ENCODE assay signal across 8 cellular contexts in the genomic region with DNA sequence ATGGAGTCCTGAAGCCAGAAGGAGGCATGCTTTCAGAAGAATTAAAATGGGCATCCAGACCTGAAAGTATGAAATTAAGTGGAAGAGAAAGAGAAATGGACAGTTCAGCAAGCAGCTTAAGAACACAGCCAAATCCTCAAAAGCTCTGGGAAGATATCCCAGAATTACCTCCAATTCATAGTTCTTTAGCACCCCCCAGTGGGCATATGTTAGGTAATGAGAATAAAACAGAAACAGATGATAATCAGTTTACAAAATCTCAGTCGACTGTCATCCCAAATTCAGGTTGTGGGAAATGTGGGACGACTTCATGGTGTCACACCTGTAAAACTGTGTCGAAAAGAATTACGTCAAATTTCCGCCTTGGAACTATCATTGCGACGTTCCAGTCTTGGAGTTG. TPM values are rescaled to one million over a fixed set of nuclear protein-coding genes. Genes with fewer than 3 reads are reported as not detected.
A peak's percentile ranks its signal among the peaks of the same experiment; 100 is the strongest.
DNase-seq lines count a peak whose midpoint lies in the region; ATAC-seq and TF ChIP-seq lines count a peak whose summit lies in the region.
"Not testable (repeated sequence)": the region's sequence is repeated elsewhere in the genome, so short reads cannot be mapped to it uniquely, and the experiment has no call there.

No MANE protein-coding gene starts in this region.

- not testable (repeated sequence) for TF ChIP-seq EP300 in esophagus muscularis mucosa (IDR thresholded peaks at IDR 0.05)

- not testable (repeated sequence) for H2AFZ ChIP-seq in HCT116 (ENCODE audit: low read depth, low read length, poor library complexity, severe bottlenecking); PC-9; hepatocyte

- ATAC-seq in HCT116 (peak; percentile 84), body of pancreas (peak; percentile 59), gastrocnemius medialis (peak; percentile 54 to 82)

- 4 to 5% methylated on average over 7 of the region's 7 CpGs for WGBS in body of pancreas, 2 donors
- WGBS in esophagus muscularis mucosa = 22% methylated on average over 7 of the region's 7 CpGs
- 10% methylated on average over 7 of the region's 7 CpGs for WGBS in hepatocyte (ENCODE audit: low lambda C conversion rate, missing lambda C conversion rate)

- not testable (repeated sequence) for TF ChIP-seq POLR2A in HCT116 (IDR thresholded peaks at IDR 0.05; ENCODE audit: borderline replicate concordance, extremely low read depth, insufficient read depth, insufficient read length); body of pancreas (IDR thresholded peaks at IDR 0.05); esophagus muscularis mucosa (IDR thresholded peaks at IDR 0.05; ENCODE audit: low read depth); gastrocnemius medialis (IDR thresholded peaks at IDR 0.05)

- intact Hi-C loops in CD14-positive monocyte (cut with micrococcal nuclease) = loop anchor here in 1 of 2 donors (10.0 kb wide), 1 partner anchor 71 kb away; no protein-coding TSS in a partner anchor
- intact Hi-C loops in HCT116 (cut with micrococcal nuclease) = loop anchor here (2.0 to 10.0 kb wide), 3 partner anchors 87 to 1391 kb away; no protein-coding TSS in a partner anchor
- intact Hi-C loops in PC-9 (cut with micrococcal nuclease; ENCODE audit: unreplicated experiment) = loop anchor here (2.0 to 5.0 kb wide), 2 partner anchors 87 to 1389 kb away; no protein-coding TSS in a partner anchor
- intact Hi-C loops in body of pancreas (cut with DNase I) = not testable (repeated sequence)
- intact Hi-C loops in esophagus muscularis mucosa (cut with DNase I) = loop anchor here (5.0 to 10.0 kb wide), 2 partner anchors 89 to 1391 kb away; no protein-coding TSS in a partner anchor
- intact Hi-C loops in gastrocnemius medialis (cut with DNase I; ENCODE audit: low total_unique reads) = loop anchor here (5.0 kb wide), 1 partner anchor 89 kb away; no protein-coding TSS in a partner anchor

- not testable (repeated sequence) for H4K20me1 ChIP-seq in HCT116 (ENCODE audit: insufficient read depth); PC-9 (ENCODE audit: insufficient read depth); hepatocyte (ENCODE audit: insufficient read depth, poor library complexity, severe bottlenecking)

- in situ Hi-C loops in gastrocnemius medialis (cut with MboI; ENCODE audit: low sequenced_read_pairs in 4 of 4) = loop anchor here in 2 of 4 donors (10.0 to 25.0 kb wide), 3 partner anchors 81 to 1399 kb away; no protein-coding TSS in a partner anchor

- H3K27me3 ChIP-seq in HCT116 (ENCODE audit: insufficient read depth, low read length); PC-9 (ENCODE audit: insufficient read depth, low read depth); body of pancreas; esophagus muscularis mucosa; hepatocyte; gastrocnemius medialis: not testable (repeated sequence)

- peak; percentile 62 for TF ChIP-seq CTCF in CD14-positive monocyte (IDR thresholded peaks at IDR 0.05)
- peak in 2 of 3 experiments; percentile 16 to 28; a peak in 2 of 6 replicates for TF ChIP-seq CTCF in HCT116 (IDR thresholded peaks at IDR 0.05 in 2 of 3, conservative IDR thresholded peaks at IDR 0.05 in 1 of 3; ENCODE audit: borderline replicate concordance in 1 of 3, insufficient read depth in 1 of 3, low read depth in 2 of 3, low read length in 2 of 3)
- peak; percentile 53 for TF ChIP-seq CTCF in PC-9 (conservative IDR thresholded peaks at IDR 0.05)
- peak in 4 of 7 experiments; percentile 7 to 27 (median 16) for TF ChIP-seq CTCF in body of pancreas (IDR thresholded peaks at IDR 0.05)
- TF ChIP-seq CTCF in esophagus muscularis mucosa (IDR thresholded peaks at IDR 0.05) = peak in 2 of 3 experiments; percentile 9 to 19
- peak; percentile 23 for TF ChIP-seq CTCF in hepatocyte (IDR thresholded peaks at IDR 0.05; ENCODE audit: poor library complexity)
- TF ChIP-seq CTCF in gastrocnemius medialis (IDR thresholded peaks at IDR 0.05 in 4 of 5, conservative IDR thresholded peaks at IDR 0.05 in 1 of 5) = peak in 1 of 5 experiments; percentile 8

- not testable (repeated sequence) for H3K9ac ChIP-seq in HCT116 (ENCODE audit: low read length)

- not testable (repeated sequence) for H3F3A ChIP-seq in PC-9 (ENCODE audit: insufficient read depth, low read depth)

- H3K9me3 ChIP-seq in HCT116 (ENCODE audit: control insufficient read depth in 1 of 2, insufficient read depth in 1 of 2, low read depth in 1 of 2, low read length in 2 of 2); PC-9 (ENCODE audit: insufficient read depth, low read depth); body of pancreas; esophagus muscularis mucosa; hepatocyte (ENCODE audit: low read depth); gastrocnemius medialis: not testable (repeated sequence)

- H3K4me1 ChIP-seq in HCT116 (ENCODE audit: control insufficient read depth in 1 of 2, insufficient read depth in 2 of 2, low read length in 2 of 2); PC-9 (replicated peaks; ENCODE audit: insufficient read depth); body of pancreas; esophagus muscularis mucosa; hepatocyte (ENCODE audit: insufficient read depth); gastrocnemius medialis: not testable (repeated sequence)

- not testable (repeated sequence) for H3K36me3 Mint-ChIP-seq in CD14-positive monocyte

- H3K9me2 ChIP-seq in HCT116 (ENCODE audit: insufficient read depth); PC-9 (ENCODE audit: insufficient read depth); hepatocyte (replicated peaks; ENCODE audit: insufficient read depth): not testable (repeated sequence)

- DNase-seq in CD14-positive monocyte (ENCODE audit: low spot score); HCT116 (ENCODE audit: low read depth, low spot score); PC-9; body of pancreas; esophagus muscularis mucosa (ENCODE audit: extremely low spot score); hepatocyte (ENCODE audit: low spot score); gastrocnemius medialis: not testable (repeated sequence)
- peak; percentile 3 for DNase-seq in midbrain (lab: John Stamatoyannopoulos, UW)

- not testable (repeated sequence) for H3K4me3 ChIP-seq in HCT116 (replicated peaks in 1 of 2; ENCODE audit: low read depth in 1 of 2, low read length in 2 of 2); PC-9; body of pancreas; esophagus muscularis mucosa; hepatocyte; gastrocnemius medialis

- peak overlapping the region; percentile 41; the same call in 1 of the 2 replicates for H3K4me2 ChIP-seq in HCT116 (ENCODE audit: low read length)
- not testable (repeated sequence) for H3K4me2 ChIP-seq in PC-9, hepatocyte

- RAD21 ChIA-PET in HCT116 (lab: Charles Lee; ENCODE audit: low non-redundant PET in 1 of 2, low total read pairs in 2 of 2, uncharacterized antibody in 2 of 2, unreplicated experiment in 2 of 2) = interaction anchor here in 1 of 2 experiments (0.7 kb wide), 1 partner anchor 87 kb away, joined by 3 read pairs; no protein-coding TSS in a partner anchor

- H3K4me1 Mint-ChIP-seq in CD14-positive monocyte = not testable (repeated sequence)

- BruUV-seq in HCT116 (replicated peaks; lab: Mats Ljungman, UMichigan); PC-9 (replicated peaks; lab: Mats Ljungman, UMichigan): not testable (repeated sequence)

- CTCF ChIA-PET in HCT116 (lab: Charles Lee) = interaction anchor here (1.5 kb wide), 1 partner anchor 88 kb away, joined by 11 read pairs; no protein-coding TSS in a partner anchor
- CTCF ChIA-PET in PC-9 (lab: Charles Lee) = not testable (repeated sequence)

- not testable (repeated sequence) for H3K36me3 ChIP-seq in HCT116 (ENCODE audit: control insufficient read depth in 1 of 2, insufficient read depth in 2 of 2, low read length in 2 of 2); PC-9 (ENCODE audit: low read depth); body of pancreas (replicated peaks in 1 of 2; ENCODE audit: insufficient read depth in 1 of 2, low read depth in 2 of 2); esophagus muscularis mucosa; hepatocyte (replicated peaks; ENCODE audit: insufficient read depth, low read depth); gastrocnemius medialis

- H3K27ac Mint-ChIP-seq in CD14-positive monocyte = not testable (repeated sequence)

- H3K4me3 Mint-ChIP-seq in CD14-positive monocyte = not testable (repeated sequence)

- TF ChIP-seq RAD21 in HCT116 (IDR thresholded peaks at IDR 0.05; ENCODE audit: low read depth) = peak; percentile 41

- not testable (repeated sequence) for H3K27ac ChIP-seq in HCT116 (ENCODE audit: low read depth, low read length); PC-9; body of pancreas; esophagus muscularis mucosa (replicated peaks in 1 of 4); hepatocyte; gastrocnemius medialis

- not testable (repeated sequence) for H3K9me3 Mint-ChIP-seq in CD14-positive monocyte

- POLR2A ChIA-PET in HCT116 (lab: Charles Lee) = not testable (repeated sequence)
- POLR2A ChIA-PET in PC-9 (lab: Charles Lee; ENCODE audit: unreplicated experiment) = interaction anchor here (0.7 kb wide), 1 partner anchor 35 kb away, joined by 3 read pairs; no protein-coding TSS in a partner anchor

- not testable (repeated sequence) for H3K79me2 ChIP-seq in HCT116 (ENCODE audit: insufficient read depth, low read length); PC-9 (ENCODE audit: low read depth); hepatocyte

- H3K27me3 Mint-ChIP-seq in CD14-positive monocyte (ENCODE audit: low read depth in 3 of 3) = not testable (repeated sequence)

RNA-seq across cellular contexts. Expression of a gene that starts 44.4 kb away (rescaled TPM):
- 10 to 100 TPM; 77.0 to 90.3 TPM for polyA plus RNA-seq in CD14-positive monocyte
- total RNA-seq in HCT116 (2021; ENCODE audit: unreplicated experiment) = 17.4 TPM
- polyA plus RNA-seq in HCT116 (2012) = 5.3 and 7.1 TPM in 2 replicates
- total RNA-seq in PC-9 (2021) = 15.7 and 19.8 TPM in 2 replicates
- total RNA-seq in body of pancreas = 10 to 100 TPM; 13.0 to 18.8 TPM
- total RNA-seq in esophagus muscularis mucosa = 10 to 100 TPM; 15.9 to 25.3 (median 24.1) TPM
- total RNA-seq in hepatocyte = 16.8 and 18.3 TPM in 2 replicates
- polyA plus RNA-seq in hepatocyte = 7.6 and 9.0 TPM in 2 replicates
- total RNA-seq in gastrocnemius medialis = 10 to 100 TPM; 24.4 to 39.7 (median 31.8) TPM
